Comparison of ENCODE assay signal across 14 cellular contexts in the genomic region with DNA sequence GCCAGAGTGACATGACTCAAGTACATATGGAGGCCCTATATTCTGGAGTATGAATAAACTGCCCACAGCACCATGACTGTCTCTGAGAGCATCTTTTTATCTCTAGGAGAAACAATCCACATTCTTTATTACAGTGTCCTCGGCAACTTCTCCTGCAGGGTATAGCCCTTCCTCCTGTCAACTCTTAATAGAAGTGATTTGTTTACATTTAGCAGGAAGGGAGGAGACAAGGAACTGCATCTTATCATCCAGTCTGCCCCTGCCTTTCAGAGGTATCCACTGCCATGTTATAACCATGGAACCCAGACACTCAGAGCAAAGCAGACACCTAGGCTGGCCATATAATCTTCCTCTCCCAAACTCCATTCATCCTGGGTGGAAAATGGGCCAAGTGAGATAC.
A peak's percentile ranks its signal among the peaks of the same experiment; 100 is the strongest.
DNase-seq lines count a peak whose midpoint lies in the region; ATAC-seq and TF ChIP-seq lines count a peak whose summit lies in the region.
"Had no signal": no experiment of that assay in that cellular context is flagged by ENCODE, and none has a peak within 500 bp of the region (broad histone marks: within the 10 kb centered on the region; RNA-seq: fewer than 3 reads in every experiment).

No MANE protein-coding gene starts in this region.

- H3K18ac ChIP-seq in mesenchymal stem cell (ENCODE audit: low read depth in 1 of 2, low read length in 2 of 2): no peak overlapping the region

- H4K20me1 ChIP-seq in Karpas-422 (ENCODE audit: insufficient read depth, low read depth, low read length): no peaks in the 10 kb centered on the region
- H4K20me1 ChIP-seq in hepatocyte (ENCODE audit: insufficient read depth, poor library complexity, severe bottlenecking): no peaks in the 10 kb centered on the region

- H3K79me1 ChIP-seq in mesenchymal stem cell (replicated peaks; ENCODE audit: low read length, poor library complexity, severe bottlenecking): no peaks in the 10 kb centered on the region

- POLR2A ChIA-PET in naive thymus-derived CD8-positive, alpha-beta T cell (lab: Charles Lee): no interaction called here
- POLR2A ChIA-PET in activated CD4-positive, alpha-beta memory T cell treated with anti-CD3 and anti-CD28 coated beads, Interleukin-2, amount 10 ng/mL, durations not matched to agents 7 days and 5 days (lab: Charles Lee): no interaction called here

- H3K4me3 ChIP-seq in Karpas-422 (ENCODE audit: low read length) (no peak overlapping the region), hepatocyte (no peak overlapping the region), mesenchymal stem cell (ENCODE audit: insufficient read depth in 1 of 2, low read depth in 1 of 2, low read length in 2 of 2) (no peak overlapping the region)
- H3K4me3 ChIP-seq: GM23338 had no signal

- WGBS in hepatocyte (ENCODE audit: low lambda C conversion rate, missing lambda C conversion rate): 65% methylated on average over 1 of the region's 1 CpG
- 0% methylated on average over 1 of the region's 1 CpG for WGBS in mesenchymal stem cell

- H3K27ac ChIP-seq in Karpas-422 (ENCODE audit: low read length): no peak overlapping the region
- peak overlapping the region; percentile 14 for H3K27ac ChIP-seq in hepatocyte
- H3K27ac ChIP-seq in mesenchymal stem cell (ENCODE audit: low read length, poor library complexity, severe bottlenecking): no peak overlapping the region

- no peak for TF ChIP-seq CTCF in hepatocyte (IDR thresholded peaks at IDR 0.05; ENCODE audit: poor library complexity)

- ATAC-seq in naive thymus-derived CD8-positive, alpha-beta T cell: no peak
- no peak for ATAC-seq in HG02759 (IDR thresholded peaks at IDR 0.05; ENCODE audit: unreplicated experiment)
- ATAC-seq: GM23338, HCT116 had no signal

- H3K9ac ChIP-seq in Karpas-422 (ENCODE audit: low read length) (no peak overlapping the region), mesenchymal stem cell (ENCODE audit: low read length) (no peak overlapping the region)

- H3K23ac ChIP-seq in mesenchymal stem cell (ENCODE audit: low read length in 2 of 2): no peak overlapping the region

- H3K4me1 ChIP-seq in Karpas-422 (ENCODE audit: low read length) (no peaks in the 10 kb centered on the region), hepatocyte (ENCODE audit: insufficient read depth) (peaks cover 23% of the 10 kb centered on the region), mesenchymal stem cell (ENCODE audit: control insufficient read depth, insufficient read depth, low read depth, low read length) (no peaks in the 10 kb centered on the region)

- H3K9me3 ChIP-seq in Karpas-422 (ENCODE audit: low read length) (no peaks in the 10 kb centered on the region), hepatocyte (ENCODE audit: low read depth) (no peaks in the 10 kb centered on the region), mesenchymal stem cell (ENCODE audit: control insufficient read depth, low read length) (no peaks in the 10 kb centered on the region)
- H3K9me3 ChIP-seq: Caco-2 had no signal

- DNase-seq in Karpas-422: peak; percentile 17
- DNase-seq in hepatocyte (ENCODE audit: low spot score): no peak
- peak; percentile 2 for DNase-seq in mesenchymal stem cell
- DNase-seq in naive thymus-derived CD8-positive, alpha-beta T cell: no peak
- no peak for DNase-seq in activated CD4-positive, alpha-beta memory T cell treated with anti-CD3 and anti-CD28 coated beads, Interleukin-2, amount 10 ng/mL, durations not matched to agents 7 days and 5 days
- DNase-seq: C1 segment of cervical spinal cord; Caco-2; CD4-positive, alpha-beta memory T cell; DMS153; DND-41; H9 had no signal

- no peak overlapping the region for H2AK5ac ChIP-seq in mesenchymal stem cell (ENCODE audit: low read length, severe bottlenecking)

- H2AFZ ChIP-seq in Karpas-422 (ENCODE audit: low read length) (no peak overlapping the region), hepatocyte (no peak overlapping the region), mesenchymal stem cell (ENCODE audit: low read depth, low read length) (no peak overlapping the region)
- H2AFZ ChIP-seq: GM23338 had no signal

- no peak overlapping the region for H4K91ac ChIP-seq in mesenchymal stem cell (ENCODE audit: low read length)

- peaks cover 0 to 4% (median 1%) of the 10 kb centered on the region in 9 donors for H3K9me3 Mint-ChIP-seq in naive thymus-derived CD8-positive, alpha-beta T cell
- H3K9me3 Mint-ChIP-seq in activated CD4-positive, alpha-beta memory T cell treated with anti-CD3 and anti-CD28 coated beads, Interleukin-2, amount 10 ng/mL, durations not matched to agents 7 days and 5 days: no peaks in the 10 kb centered on the region
- H3K9me3 Mint-ChIP-seq: GM23338, H9 had no signal

- no peak overlapping the region for H2BK120ac ChIP-seq in mesenchymal stem cell (ENCODE audit: low read depth, low read length)

- H3K4me3 Mint-ChIP-seq in naive thymus-derived CD8-positive, alpha-beta T cell: no peak overlapping the region
- no peak overlapping the region for H3K4me3 Mint-ChIP-seq in activated CD4-positive, alpha-beta memory T cell treated with anti-CD3 and anti-CD28 coated beads, Interleukin-2, amount 10 ng/mL, durations not matched to agents 7 days and 5 days
- H3K4me3 Mint-ChIP-seq: CD4-positive, alpha-beta memory T cell; GM23338; H9 had no signal

- H3K4me2 ChIP-seq in Karpas-422 (ENCODE audit: low read depth, low read length, poor library complexity, severe bottlenecking) (no peak overlapping the region), hepatocyte (no peak overlapping the region), mesenchymal stem cell (ENCODE audit: low read length, poor library complexity, severe bottlenecking) (no peak overlapping the region)
- H3K4me2 ChIP-seq: GM23338 had no signal

- H3K9me2 ChIP-seq in Karpas-422 (replicated peaks; ENCODE audit: insufficient read depth, low read length) (no peaks in the 10 kb centered on the region), hepatocyte (replicated peaks; ENCODE audit: insufficient read depth) (no peaks in the 10 kb centered on the region)

- no peak overlapping the region for H3K27ac Mint-ChIP-seq in naive thymus-derived CD8-positive, alpha-beta T cell
- H3K27ac Mint-ChIP-seq in activated CD4-positive, alpha-beta memory T cell treated with anti-CD3 and anti-CD28 coated beads, Interleukin-2, amount 10 ng/mL, durations not matched to agents 7 days and 5 days: no peak overlapping the region
- H3K27ac Mint-ChIP-seq: CD4-positive, alpha-beta memory T cell; GM23338; H9 had no signal

- no peak overlapping the region for H2BK5ac ChIP-seq in mesenchymal stem cell (ENCODE audit: low read depth, low read length, poor library complexity, severe bottlenecking)

- H3K79me2 ChIP-seq in Karpas-422 (ENCODE audit: low read length) (no peaks in the 10 kb centered on the region), hepatocyte (no peaks in the 10 kb centered on the region)

- H3K27me3 ChIP-seq in Karpas-422 (ENCODE audit: low read length): no peaks in the 10 kb centered on the region
- H3K27me3 ChIP-seq in hepatocyte: no peaks in the 10 kb centered on the region
- H3K27me3 ChIP-seq in mesenchymal stem cell (ENCODE audit: control insufficient read depth in 1 of 2, insufficient read depth in 1 of 2, low read length in 2 of 2): no peaks in the 10 kb centered on the region

- no peak overlapping the region for H3K4ac ChIP-seq in mesenchymal stem cell (ENCODE audit: low read depth in 1 of 2, low read length in 2 of 2)

- H3K36me3 Mint-ChIP-seq in naive thymus-derived CD8-positive, alpha-beta T cell: no peaks in the 10 kb centered on the region
- no peaks in the 10 kb centered on the region for H3K36me3 Mint-ChIP-seq in activated CD4-positive, alpha-beta memory T cell treated with anti-CD3 and anti-CD28 coated beads, Interleukin-2, amount 10 ng/mL, durations not matched to agents 7 days and 5 days (ENCODE audit: low read depth)
- H3K36me3 Mint-ChIP-seq: CD4-positive, alpha-beta memory T cell had no signal

- peak overlapping the region in 1 of 2 experiments; percentile 10 for H2BK12ac ChIP-seq in mesenchymal stem cell (ENCODE audit: low read length in 2 of 2)

- CTCF ChIA-PET in activated CD4-positive, alpha-beta memory T cell treated with anti-CD3 and anti-CD28 coated beads, Interleukin-2, amount 10 ng/mL, durations not matched to agents 7 days and 5 days (lab: Charles Lee): no interaction called here

- H2BK15ac ChIP-seq in mesenchymal stem cell (ENCODE audit: low read depth, poor library complexity, severe bottlenecking): no peak overlapping the region

- no peak overlapping the region for H3K14ac ChIP-seq in mesenchymal stem cell (ENCODE audit: low read length in 2 of 2)

- H3K36me3 ChIP-seq in Karpas-422 (ENCODE audit: insufficient read depth, low read length) (no peaks in the 10 kb centered on the region), hepatocyte (replicated peaks; ENCODE audit: insufficient read depth, low read depth) (no peaks in the 10 kb centered on the region), mesenchymal stem cell (ENCODE audit: control insufficient read depth in 1 of 2, insufficient read depth in 2 of 2, low read depth in 1 of 2, low read length in 2 of 2) (no peaks in the 10 kb centered on the region)

- H3K27me3 Mint-ChIP-seq in naive thymus-derived CD8-positive, alpha-beta T cell: peaks cover 0 to 4% (median 0%) of the 10 kb centered on the region in 5 donors
- no peaks in the 10 kb centered on the region for H3K27me3 Mint-ChIP-seq in activated CD4-positive, alpha-beta memory T cell treated with anti-CD3 and anti-CD28 coated beads, Interleukin-2, amount 10 ng/mL, durations not matched to agents 7 days and 5 days
- H3K27me3 Mint-ChIP-seq: CD4-positive, alpha-beta memory T cell had no signal

- H3K4me1 Mint-ChIP-seq in naive thymus-derived CD8-positive, alpha-beta T cell: no peaks in the 10 kb centered on the region
- no peaks in the 10 kb centered on the region for H3K4me1 Mint-ChIP-seq in activated CD4-positive, alpha-beta memory T cell treated with anti-CD3 and anti-CD28 coated beads, Interleukin-2, amount 10 ng/mL, durations not matched to agents 7 days and 5 days
- H3K4me1 Mint-ChIP-seq: CD4-positive, alpha-beta memory T cell had no signal

- H4K8ac ChIP-seq in mesenchymal stem cell (ENCODE audit: low read length): no peak overlapping the region

Comparison
In these comparisons a context has a peak if more than half of its experiments do, and no peak if none do; other contexts are left out.
1. DNase-seq: peak in Karpas-422 (single experiment) and mesenchymal stem cell (single experiment); none in hepatocyte (single experiment), naive thymus-derived CD8-positive, alpha-beta T cell (0 of 10) and activated CD4-positive, alpha-beta memory T cell treated with anti-CD3 and anti-CD28 coated beads, Interleukin-2, amount 10 ng/mL, durations not matched to agents 7 days and 5 days (single experiment).